ENCODE assay signal across 8 cellular contexts in the genomic region with DNA sequence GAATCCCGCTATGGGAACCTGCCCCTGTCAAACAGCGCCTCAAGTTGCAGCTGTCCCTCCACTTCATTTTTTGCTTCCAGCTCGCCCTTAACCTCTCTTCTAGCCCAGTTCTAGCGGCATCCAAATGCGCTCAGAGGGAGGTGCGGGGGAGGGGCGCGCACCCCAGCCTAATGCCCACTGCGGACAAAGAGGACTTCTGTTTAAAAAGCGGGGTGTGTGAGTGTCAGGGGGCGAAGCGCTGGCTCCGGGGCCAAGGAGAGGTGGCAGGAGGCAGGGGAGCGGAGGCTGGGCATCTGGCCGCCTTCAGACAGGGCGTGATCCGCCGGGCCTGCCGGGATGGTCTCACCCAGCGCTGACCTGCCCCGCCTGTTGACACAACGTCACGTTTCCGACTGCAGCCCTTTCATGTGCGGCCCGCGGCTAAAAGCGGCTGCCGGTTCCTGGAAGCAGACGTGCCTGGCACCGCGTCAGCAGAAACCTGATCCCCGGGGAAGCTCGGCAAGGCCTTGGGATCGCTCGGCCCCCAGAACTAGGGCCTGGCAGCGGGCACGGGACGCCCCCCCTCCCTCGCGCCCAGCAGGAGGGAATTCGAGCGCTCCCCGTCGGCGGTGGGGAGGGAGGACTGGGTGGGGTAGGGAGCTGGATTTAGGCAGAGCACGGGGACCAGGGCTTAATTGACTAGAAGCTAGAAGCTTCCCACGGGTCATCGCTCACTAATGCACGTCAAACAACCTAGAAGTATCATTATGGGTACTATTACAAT. TPM values are rescaled to one million over a fixed set of nuclear protein-coding genes. Genes with fewer than 3 reads are reported as not detected.
A peak's percentile ranks its signal among the peaks of the same experiment; 100 is the strongest.
DNase-seq lines count a peak whose midpoint lies in the region; ATAC-seq, FAIRE-seq and TF ChIP-seq lines count a peak whose summit lies in the region.

No MANE protein-coding gene starts in this region.

- H3K36me3 ChIP-seq in rectal smooth muscle tissue (ENCODE audit: control insufficient read depth, insufficient read depth, low read length), result peaks cover 17% of the 10 kb centered on the region

- H3K4me1 ChIP-seq in rectal smooth muscle tissue (ENCODE audit: control insufficient read depth, insufficient read depth, low read length), result peaks cover 16% of the 10 kb centered on the region

- no peak for TF ChIP-seq CTCF in astrocyte of the cerebellum (IDR thresholded peaks at IDR 0.05; ENCODE audit: low read depth, low read length, missing control alignments)

- ATAC-seq in HG02571 (IDR thresholded peaks at IDR 0.05; ENCODE audit: unreplicated experiment), result peak; percentile 56

- DNase-seq in GM12892 (ENCODE audit: insufficient read length) (peak; percentile 68), NCI-H1048 (lab: John Stamatoyannopoulos, UW) (peak; percentile 80), T-helper 2 cell (peak; percentile 33 to 80 (median 53)), astrocyte of the cerebellum (ENCODE audit: low read depth) (peak; percentile 95), hepatic stellate cell (ENCODE audit: low spot score) (peak; percentile 86), GM19240 (ENCODE audit: insufficient read length, low spot score) (no peak)

- peak overlapping the region; percentile 11 for H3K4me3 ChIP-seq in astrocyte of the cerebellum (ENCODE audit: low read depth, low read length)
- H3K4me3 ChIP-seq in rectal smooth muscle tissue (ENCODE audit: low read length), result peak overlapping the region; percentile 70

- no peaks in the 10 kb centered on the region for H3K27me3 ChIP-seq in rectal smooth muscle tissue (ENCODE audit: control insufficient read depth, insufficient read depth, low read length)

- in situ Hi-C loops in astrocyte of the cerebellum (cut with HindIII; ENCODE audit: low sequenced_read_pairs), result loop anchor here (5.0 kb wide), 1 partner anchor 249 kb away; no protein-coding TSS in a partner anchor

- peak; percentile 78; the same call in 1 of the 2 replicates for TF ChIP-seq POLR2A in GM12892 (IDR thresholded peaks at IDR 0.05; ENCODE audit: low read depth, low read length)

- peak; percentile 70 for FAIRE-seq in GM12892 (lab: Jason Lieb, UNC)

- H3K27ac ChIP-seq in rectal smooth muscle tissue (ENCODE audit: low read depth, low read length), result peak overlapping the region; percentile 97

- H3K9ac ChIP-seq in rectal smooth muscle tissue (ENCODE audit: low read length), result peak overlapping the region; percentile 64

RNA-seq across cellular contexts. Expression of a gene that starts 7.6 kb away (rescaled TPM):
- polyA plus RNA-seq in GM12892 (2012; ENCODE audit: missing spikeins), result 117 TPM
